ENCODE assay signal across 22 cellular contexts in genomic region chr12:31899136-31899535, GRCh38.
DNase-seq lines count a peak whose midpoint lies in the region; ATAC-seq, FAIRE-seq and TF ChIP-seq lines count a peak whose summit lies in the region.
"Had no signal": no experiment of that assay in that cellular context is flagged by ENCODE, and none has a peak within 500 bp of the region (broad histone marks: within the 10 kb centered on the region; RNA-seq: fewer than 3 reads in every experiment).

No MANE protein-coding gene starts in this region.

- peak; percentile 22 for DNase-seq in DMS53 (lab: John Stamatoyannopoulos, UW)
- DNase-seq in DMS53 treated with DMSO at 0.1 percent for 48 hours (lab: John Stamatoyannopoulos, UW; ENCODE audit: unreplicated experiment), result no peak
- DNase-seq in GM18507 (ENCODE audit: extremely low spot score, insufficient read length, low read depth), result no peak
- DNase-seq in activated B cell treated with CpG ODN at 0.5 μM for 24 hours, result no peak
- DNase-seq in naive thymus-derived CD8-positive, alpha-beta T cell, result no peak
- no peak for DNase-seq in GM19238 (ENCODE audit: insufficient read length, low spot score)
- DNase-seq in HepG2 (ENCODE audit: low spot score), result no peak
- DNase-seq in stimulated activated CD4-positive, alpha-beta T cell treated with anti-CD3 and anti-CD28 coated beads, Interleukin-4, amount 100 ng/mL, for 24 hours, result no peak
- DNase-seq: activated CD4-positive, alpha-beta T cell treated with anti-CD3 and anti-CD28 coated beads for 1 hour; activated T-cell treated with anti-CD3 and anti-CD28 coated beads, Interleukin-2, amount 50 U/mL, for 1 hour; C1 segment of cervical spinal cord; DMS79; dorsolateral prefrontal cortex; NCI-H187 treated with DMSO at 0.1 percent for 48 hours; NCI-H446 treated with DMSO at 0.1 percent for 48 hours; OCI-M1; SHP77 treated with DMSO at 0.1 percent for 48 hours; small intestine; trophoblast cell had no signal

- no peaks in the 10 kb centered on the region for H4K20me1 ChIP-seq in HepG2 (ENCODE audit: insufficient read depth, low read length)

- no peaks in the 10 kb centered on the region for H3K36me3 ChIP-seq in HepG2 (replicated peaks in 1 of 2; ENCODE audit: control insufficient read depth in 1 of 2, insufficient read depth in 2 of 2, low read length in 2 of 2)
- H3K36me3 ChIP-seq: prostate gland had no signal

- no peak overlapping the region for H3K9ac ChIP-seq in HepG2 (ENCODE audit: insufficient read depth, low read depth, low read length)

- no peaks in the 10 kb centered on the region for H3K79me2 ChIP-seq in HepG2 (ENCODE audit: insufficient read depth, low read length)

- H3K36me3 Mint-ChIP-seq in activated B cell treated with CpG ODN at 0.5 μM for 24 hours (ENCODE audit: low read depth), result peaks cover 34% of the 10 kb centered on the region
- peaks cover 3 to 46% (median 31%) of the 10 kb centered on the region in 3 donors for H3K36me3 Mint-ChIP-seq in naive thymus-derived CD8-positive, alpha-beta T cell

- H3K4me3 ChIP-seq in HepG2 (replicated peaks in 1 of 3; ENCODE audit: insufficient read depth in 1 of 3, low read depth in 2 of 3, low read length in 3 of 3), result no peak overlapping the region
- H3K4me3 ChIP-seq: dorsolateral prefrontal cortex, prostate gland had no signal

- no peaks in the 10 kb centered on the region for H3K4me1 ChIP-seq in HepG2 (ENCODE audit: insufficient read depth, low read length)
- H3K4me1 ChIP-seq: prostate gland had no signal

- TF ChIP-seq CTCF in activated B cell treated with CpG ODN at 0.5 μM for 24 hours (IDR thresholded peaks at IDR 0.05), result no peak
- no peak for TF ChIP-seq CTCF in HepG2 (CRISPR knock-in tag; IDR thresholded peaks at IDR 0.05)

- peak overlapping the region; percentile 96 for H3K27ac Mint-ChIP-seq in activated B cell treated with CpG ODN at 0.5 μM for 24 hours
- H3K27ac Mint-ChIP-seq in naive thymus-derived CD8-positive, alpha-beta T cell, result peak overlapping the region; percentile 50 to 97 (median 81)

- TF ChIP-seq RAD21 in HepG2 (CRISPR knock-in tag; IDR thresholded peaks at IDR 0.05), result no peak

- H2AFZ ChIP-seq in HepG2 (ENCODE audit: low read length), result no peak overlapping the region

- no peaks in the 10 kb centered on the region for H3K27me3 Mint-ChIP-seq in activated B cell treated with CpG ODN at 0.5 μM for 24 hours
- peaks cover 0 to 1% (median 0%) of the 10 kb centered on the region in 5 donors for H3K27me3 Mint-ChIP-seq in naive thymus-derived CD8-positive, alpha-beta T cell

- intact Hi-C loops in activated B cell treated with CpG ODN at 0.5 μM for 24 hours (cut with micrococcal nuclease), result loop anchor here (10.0 kb wide), 1 partner anchor 494 kb away; no protein-coding TSS in a partner anchor
- intact Hi-C loops in HepG2 (cut with micrococcal nuclease; ENCODE audit: unreplicated experiment), result no loop called here

- H3K9me3 ChIP-seq in HepG2 (ENCODE audit: low read length), result no peaks in the 10 kb centered on the region
- H3K9me3 ChIP-seq: prostate gland had no signal

- WGBS in HepG2 (ENCODE audit: low lambda C conversion rate), result 50% methylated on average over 1 of the region's 1 CpG

- no peaks in the 10 kb centered on the region; a peak in 1 of 5 replicates for H3K27me3 ChIP-seq in HepG2 (ENCODE audit: control insufficient read depth in 1 of 2, insufficient read depth in 2 of 2, low read length in 2 of 2)
- H3K27me3 ChIP-seq: dorsolateral prefrontal cortex had no signal

- H3K4me1 Mint-ChIP-seq in activated B cell treated with CpG ODN at 0.5 μM for 24 hours, result peaks cover 59% of the 10 kb centered on the region
- peaks cover 18 to 56% (median 50%) of the 10 kb centered on the region in 4 donors for H3K4me1 Mint-ChIP-seq in naive thymus-derived CD8-positive, alpha-beta T cell

- peak overlapping the region; percentile 2 for H3K4me3 Mint-ChIP-seq in activated B cell treated with CpG ODN at 0.5 μM for 24 hours
- peak overlapping the region in 8 of 10 donors; percentile 8 to 73 (median 62) for H3K4me3 Mint-ChIP-seq in naive thymus-derived CD8-positive, alpha-beta T cell

- BruUV-seq in HepG2 (replicated peaks; lab: Mats Ljungman, UMichigan), result no TSS peak

- POLR2A ChIA-PET in activated B cell treated with CpG ODN at 0.5 μM for 24 hours (lab: Charles Lee) (interaction anchor here (0.5 to 2.4 kb wide), 3 partner anchors 9 to 109 kb away, joined by 3 to 12 read pairs (median 4); partner anchors contain the start of gene RESF1), HepG2 (lab: Yijun Ruan, JAX) (no interaction called here)
- POLR2A ChIA-PET in naive thymus-derived CD8-positive, alpha-beta T cell (lab: Charles Lee), result interaction anchor here (0.7 to 1.3 kb wide), 6 partner anchors 30 to 223 kb away, joined by 3 to 8 read pairs (median 4); no protein-coding TSS in a partner anchor

- no peak for ATAC-seq in activated B cell treated with CpG ODN at 0.5 μM for 24 hours (ENCODE audit: low read depth)
- no peak for ATAC-seq in naive thymus-derived CD8-positive, alpha-beta T cell
- ATAC-seq in HepG2, result no peak

- H3K4me2 ChIP-seq in HepG2 (ENCODE audit: low read depth, low read length), result no peak overlapping the region

- no peak for TF ChIP-seq EP300 in HepG2 (IDR thresholded peaks at IDR 0.05; ENCODE audit: low read depth in 2 of 2, low read length in 2 of 2)
- no peak for TF ChIP-seq EP300 in HepG2 (CRISPR knock-in tag; IDR thresholded peaks at IDR 0.05; ENCODE audit: borderline replicate concordance)

- CTCF ChIA-PET in activated B cell treated with CpG ODN at 0.5 μM for 24 hours (lab: Charles Lee), result no interaction called here
- CTCF ChIA-PET in HepG2 (lab: Yijun Ruan, JAX; ENCODE audit: low intra/inter-chr PET ratio, low total read pairs), result no interaction called here

- no peak overlapping the region for H3K27ac ChIP-seq in HepG2 (ENCODE audit: extremely low read length, insufficient read depth, low read length)
- H3K27ac ChIP-seq: 22Rv1, dorsolateral prefrontal cortex, prostate gland had no signal

- in situ Hi-C loops in HepG2 (cut with HindIII; ENCODE audit: extremely low pct_ligation_motif_present, low pct_unique_long_range_greater_than_20kb), result no loop called here

- FAIRE-seq in GM18507 (lab: Jason Lieb, UNC), result peak; percentile 36
- FAIRE-seq in HepG2 (lab: Jason Lieb, UNC), result no peak
- FAIRE-seq: HTR-8/SVneo, small intestine had no signal

- H3K9me3 Mint-ChIP-seq in activated B cell treated with CpG ODN at 0.5 μM for 24 hours, result peaks cover 24% of the 10 kb centered on the region
- H3K9me3 Mint-ChIP-seq in naive thymus-derived CD8-positive, alpha-beta T cell, result peaks cover 0 to 68% (median 33%) of the 10 kb centered on the region in 9 donors

- no peak for TF ChIP-seq POLR2A in HepG2 (IDR thresholded peaks at IDR 0.05; ENCODE audit: insufficient read depth in 1 of 2, low read depth in 2 of 2, low read length in 2 of 2)

TF ChIP-seq in HepG2, 621 proteins besides CTCF, POLR2A, EP300 and RAD21:
- TF ChIP-seq ZNF772 (CRISPR knock-in tag; IDR thresholded peaks at IDR 0.05) (no peak), BRF2 (CRISPR knock-in tag; IDR thresholded peaks at IDR 0.05) (no peak), PREB (CRISPR knock-in tag; IDR thresholded peaks at IDR 0.05) (no peak), MIXL1 (CRISPR knock-in tag; IDR thresholded peaks at IDR 0.05) (no peak), ZNF263 (CRISPR knock-in tag; IDR thresholded peaks at IDR 0.05) (no peak), SYNCRIP (IDR thresholded peaks at IDR 0.05; ENCODE audit: insufficient read depth, low read depth, low read length) (no peak), NR1H2 (CRISPR knock-in tag; IDR thresholded peaks at IDR 0.05; ENCODE audit: borderline replicate concordance, low read depth) (no peak), ZNF766 (CRISPR knock-in tag; IDR thresholded peaks at IDR 0.05; ENCODE audit: borderline replicate concordance) (no peak)
